ENCODE assay signal across 19 cellular contexts in the genomic region with DNA sequence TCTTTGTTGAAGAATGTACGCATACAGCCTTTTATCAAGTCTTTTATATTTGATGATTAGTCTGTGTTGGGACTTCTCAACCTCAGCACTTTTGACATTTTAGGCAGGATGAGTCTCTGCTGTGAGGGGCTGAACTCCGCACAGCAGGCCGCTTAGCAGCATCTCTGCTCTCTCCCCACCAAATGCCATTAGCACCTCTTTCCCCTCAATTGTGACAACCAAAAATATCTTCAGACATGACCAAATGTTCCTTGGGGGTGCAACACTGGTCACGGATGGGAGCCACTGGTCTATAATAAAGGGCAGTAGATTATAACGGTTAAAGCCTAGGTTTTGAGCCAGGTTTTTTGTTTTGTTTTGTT.
DNase-seq lines count a peak whose midpoint lies in the region; ATAC-seq and TF ChIP-seq lines count a peak whose summit lies in the region.
"Had no signal": no experiment of that assay in that cellular context is flagged by ENCODE, and none has a peak within 500 bp of the region (broad histone marks: within the 10 kb centered on the region; RNA-seq: fewer than 3 reads in every experiment).

No MANE protein-coding gene starts in this region.

- TF ChIP-seq CTCF in breast epithelium (IDR thresholded peaks at IDR 0.05) = no peak
- TF ChIP-seq CTCF in MCF 10A (IDR thresholded peaks at IDR 0.05; ENCODE audit: unreplicated experiment) = no peak
- no peak for TF ChIP-seq CTCF in brain (conservative IDR thresholded peaks at IDR 0.05)

- no peaks in the 10 kb centered on the region for H3K36me3 ChIP-seq in breast epithelium
- no peaks in the 10 kb centered on the region for H3K36me3 ChIP-seq in iPS-20b (ENCODE audit: insufficient read depth, low read depth, low read length)
- H3K36me3 ChIP-seq: Peyer's patch had no signal

- H3K27ac Mint-ChIP-seq in MCF 10A (ENCODE audit: low read depth, unreplicated experiment) = no peak overlapping the region
- H3K27ac Mint-ChIP-seq in brain = peak overlapping the region in 3 of 5 experiments; percentile 46 to 96 (median 91)
- no peak overlapping the region for H3K27ac Mint-ChIP-seq in activated naive CD8-positive, alpha-beta T cell treated with anti-CD3 and anti-CD28 coated beads, Interleukin-2, amount 50 U/mL, for 24 hours
- H3K27ac Mint-ChIP-seq: CD8-positive, alpha-beta memory T cell had no signal

- H3K9me3 Mint-ChIP-seq in MCF 10A (ENCODE audit: unreplicated experiment) = no peaks in the 10 kb centered on the region
- peaks cover 0 to 4% (median 2%) of the 10 kb centered on the region in 5 experiments for H3K9me3 Mint-ChIP-seq in brain
- no peaks in the 10 kb centered on the region for H3K9me3 Mint-ChIP-seq in activated naive CD8-positive, alpha-beta T cell treated with anti-CD3 and anti-CD28 coated beads, Interleukin-2, amount 50 U/mL, for 24 hours

- H3K27ac ChIP-seq in breast epithelium (peak overlapping the region; percentile 36 to 70), iPS-20b (ENCODE audit: low read length) (no peak overlapping the region)
- H3K27ac ChIP-seq: C4-2B, Peyer's patch had no signal

- TF ChIP-seq POLR2A in breast epithelium (IDR thresholded peaks at IDR 0.05) = no peak

- H3K4me1 ChIP-seq in breast epithelium (no peaks in the 10 kb centered on the region), iPS-20b (ENCODE audit: insufficient read depth, low read length) (peaks cover 14% of the 10 kb centered on the region; the same call in 1 of the 2 replicates)
- H3K4me1 ChIP-seq: Peyer's patch had no signal

- H3K27me3 Mint-ChIP-seq in MCF 10A (ENCODE audit: insufficient read depth, unreplicated experiment) (no peaks in the 10 kb centered on the region), brain (peaks cover 5% of the 10 kb centered on the region)
- H3K27me3 Mint-ChIP-seq in activated naive CD8-positive, alpha-beta T cell treated with anti-CD3 and anti-CD28 coated beads, Interleukin-2, amount 50 U/mL, for 24 hours = peaks cover 4% of the 10 kb centered on the region

- H3K36me3 Mint-ChIP-seq in MCF 10A (ENCODE audit: insufficient read depth, unreplicated experiment) (no peaks in the 10 kb centered on the region), brain (no peaks in the 10 kb centered on the region)
- no peaks in the 10 kb centered on the region for H3K36me3 Mint-ChIP-seq in activated naive CD8-positive, alpha-beta T cell treated with anti-CD3 and anti-CD28 coated beads, Interleukin-2, amount 50 U/mL, for 24 hours (ENCODE audit: low read depth)
- H3K36me3 Mint-ChIP-seq: CD8-positive, alpha-beta memory T cell had no signal

- no peak overlapping the region for H3K4me3 Mint-ChIP-seq in MCF 10A (ENCODE audit: unreplicated experiment)
- no peak overlapping the region for H3K4me3 Mint-ChIP-seq in brain
- no peak overlapping the region for H3K4me3 Mint-ChIP-seq in activated naive CD8-positive, alpha-beta T cell treated with anti-CD3 and anti-CD28 coated beads, Interleukin-2, amount 50 U/mL, for 24 hours
- H3K4me3 Mint-ChIP-seq: CD8-positive, alpha-beta memory T cell had no signal

- intact Hi-C loops in breast epithelium (cut with DNase I; ENCODE audit: low total_unique reads) = no loop called here
- intact Hi-C loops in MCF 10A (cut with micrococcal nuclease) = no loop called here

- no peaks in the 10 kb centered on the region for H3K9me3 ChIP-seq in breast epithelium
- no peaks in the 10 kb centered on the region; the same call in 1 of the 2 replicates for H3K9me3 ChIP-seq in iPS-20b (ENCODE audit: insufficient read depth, low read depth, low read length)
- H3K9me3 ChIP-seq: Peyer's patch had no signal

- H3K27me3 ChIP-seq in breast epithelium = no peaks in the 10 kb centered on the region
- H3K27me3 ChIP-seq in iPS-20b (ENCODE audit: insufficient read depth, low read length) = no peaks in the 10 kb centered on the region
- H3K27me3 ChIP-seq: Peyer's patch had no signal

- H3K9ac ChIP-seq in iPS-20b (ENCODE audit: low read depth, low read length) = no peak overlapping the region; the same call in 1 of the 2 replicates

- POLR2A ChIA-PET in MCF 10A (lab: Yijun Ruan, JAX) = no interaction called here

- no peak for ATAC-seq in activated naive CD8-positive, alpha-beta T cell treated with anti-CD3 and anti-CD28 coated beads, Interleukin-2, amount 50 U/mL, for 24 hours

- CTCF ChIA-PET in MCF 10A (lab: Yijun Ruan, JAX) = no interaction called here

- no TSS peak for BruUV-seq in MCF 10A (replicated peaks; lab: Mats Ljungman, UMichigan)

- H3K4me1 Mint-ChIP-seq in MCF 10A (ENCODE audit: insufficient read depth, unreplicated experiment) = no peaks in the 10 kb centered on the region
- H3K4me1 Mint-ChIP-seq in brain = peaks cover 22% of the 10 kb centered on the region
- no peaks in the 10 kb centered on the region for H3K4me1 Mint-ChIP-seq in activated naive CD8-positive, alpha-beta T cell treated with anti-CD3 and anti-CD28 coated beads, Interleukin-2, amount 50 U/mL, for 24 hours

- no peak overlapping the region for H3K4me3 ChIP-seq in breast epithelium
- H3K4me3 ChIP-seq in iPS-20b (ENCODE audit: low read length) = peak overlapping the region; percentile 15; the same call in 1 of the 2 replicates
- H3K4me3 ChIP-seq: Peyer's patch had no signal

- DNase-seq in breast epithelium (ENCODE audit: low spot score in 2 of 2) = no peak
- no peak for DNase-seq in MCF 10A (ENCODE audit: unreplicated experiment)
- DNase-seq in SIG-M5 (lab: John Stamatoyannopoulos, UW) = no peak
- no peak for DNase-seq in activated naive CD8-positive, alpha-beta T cell treated with anti-CD3 and anti-CD28 coated beads, Interleukin-2, amount 50 U/mL, for 24 hours
- no peak for DNase-seq in NK-92 treated with Interleukin-12 subunit alpha and Interleukin-12 subunit beta, amount 100 ng/mL, for 24 hours (lab: John Stamatoyannopoulos, UW)
- no peak for DNase-seq in Ammon's horn (ENCODE audit: low spot score)
- DNase-seq: 8988T; AML-193; CD8-positive, alpha-beta memory T cell; GDM1; KBM-7; NCI-H187 treated with DMSO at 0.1 percent for 48 hours; NCI-H2107; NCI-H82; Peyer's patch; SW 1271 had no signal

Comparison
In these comparisons a context has a peak if more than half of its experiments do, and no peak if none do; other contexts are left out.
1. H3K27ac Mint-ChIP-seq: peak in brain (3 of 5); none in MCF 10A (single experiment) and activated naive CD8-positive, alpha-beta T cell treated with anti-CD3 and anti-CD28 coated beads, Interleukin-2, amount 50 U/mL, for 24 hours (single experiment).